2 cellular contexts compared by ENCODE assay signal in the genomic region with DNA sequence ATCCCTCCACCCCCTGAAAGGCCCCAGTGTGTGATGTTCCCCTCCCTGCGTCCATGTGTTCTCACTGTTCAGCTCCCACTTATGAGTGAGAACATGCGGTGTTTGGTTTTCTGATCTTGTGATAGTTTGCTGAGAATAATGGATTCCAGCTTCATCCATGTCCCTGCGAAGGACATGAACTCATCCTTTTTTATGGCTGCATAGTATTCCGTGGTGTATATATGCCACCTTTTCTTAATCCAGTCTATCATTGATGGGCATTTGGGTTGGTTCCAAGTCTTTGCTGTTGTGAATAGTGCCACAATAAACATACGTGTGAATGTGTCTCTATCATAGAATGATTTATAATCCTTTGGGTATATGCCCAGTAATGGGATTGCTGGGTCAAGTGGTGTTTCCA. TPM values are rescaled to one million over a fixed set of nuclear protein-coding genes. Genes with fewer than 3 reads are reported as not detected.
"Had no signal": no experiment of that assay in that cellular context is flagged by ENCODE, and none has a peak within 500 bp of the region (broad histone marks: within the 10 kb centered on the region; RNA-seq: fewer than 3 reads in every experiment).

No MANE protein-coding gene starts in this region.

RNA-seq across cellular contexts. Expression of a gene that starts 55.8 kb away (rescaled TPM):
- total RNA-seq: HepG2 had no signal
- polyA plus RNA-seq: HepG2, IgD-negative memory B cell had no signal
